17 cellular contexts compared by ENCODE assay signal in genomic region chr1:83701396-83701795, GRCh38.
"Had no signal": no experiment of that assay in that cellular context is flagged by ENCODE, and none has a peak within 500 bp of the region (broad histone marks: within the 10 kb centered on the region; RNA-seq: fewer than 3 reads in every experiment).

No MANE protein-coding gene starts in this region.

- H3K27ac ChIP-seq: esophagus muscularis mucosa, skin epidermis, suprapubic skin, upper lobe of left lung had no signal

- ATAC-seq: right cardiac atrium had no signal

- H3K4me1 ChIP-seq: esophagus muscularis mucosa, suprapubic skin, upper lobe of left lung had no signal

- H3K27ac Mint-ChIP-seq: naive B cell had no signal

- H3K4me3 Mint-ChIP-seq: activated T-cell treated with anti-CD3 and anti-CD28 coated beads, Interleukin-2, amount 50 U/mL, for 4 hours; naive B cell had no signal

- H3K36me3 ChIP-seq: esophagus muscularis mucosa, suprapubic skin, upper lobe of left lung had no signal

- H3K4me3 ChIP-seq: esophagus muscularis mucosa, skin epidermis, suprapubic skin, upper lobe of left lung had no signal

- H3K36me3 Mint-ChIP-seq: naive B cell had no signal

- DNase-seq: activated CD4-positive, alpha-beta T cell treated with anti-CD3 and anti-CD28 coated beads, Interleukin-2, amount 50 U/mL, for 4 hours; activated CD4-positive, CD25-positive, alpha-beta regulatory T cell; activated effector memory CD4-positive, alpha-beta T cell treated with anti-CD3 and anti-CD28 coated beads, Interleukin-2, amount 50 U/mL, for 16 hours; activated T-cell treated with anti-CD3 and anti-CD28 coated beads, Interleukin-2, amount 50 U/mL, for 4 hours; aorta; cortex of kidney; effector CD4-positive, alpha-beta T cell; islet precursor cell; naive B cell; occipital lobe; right cardiac atrium; stimulated activated CD4-positive, alpha-beta T cell treated with anti-CD3 and anti-CD28 coated beads, Interleukin-4, amount 100 ng/mL, for 24 hours; stimulated activated naive CD4-positive, alpha-beta T cell; upper lobe of left lung had no signal

- H3K9me3 ChIP-seq: suprapubic skin, upper lobe of left lung had no signal

- H3K27me3 ChIP-seq: esophagus muscularis mucosa, suprapubic skin, upper lobe of left lung had no signal
